Comparison of ENCODE assay signal across 25 cellular contexts in genomic region chr1:79271759-79272158, GRCh38.
"Had no signal": no experiment of that assay in that cellular context is flagged by ENCODE, and none has a peak within 500 bp of the region (broad histone marks: within the 10 kb centered on the region; RNA-seq: fewer than 3 reads in every experiment).

No MANE protein-coding gene starts in this region.

- H3K9me3 ChIP-seq: ovary, right lobe of liver, thoracic aorta, thyroid gland, upper lobe of left lung, vagina had no signal

- H2AFZ ChIP-seq: neural progenitor cell, parathyroid adenoma had no signal

- H3K27me3 ChIP-seq: neural progenitor cell, ovary, right lobe of liver, sigmoid colon, stomach, thyroid gland, tibial nerve, upper lobe of left lung, vagina had no signal

- H3K27ac ChIP-seq: neural progenitor cell, ovary, parathyroid adenoma, psoas muscle, right lobe of liver, sigmoid colon, stomach, thoracic aorta, thyroid gland, tibial nerve, upper lobe of left lung, vagina had no signal

- FAIRE-seq: small intestine, urothelium cell line had no signal

- H3K4me2 ChIP-seq: neural progenitor cell had no signal

- DNase-seq: occipital lobe; ovary; posterior cingulate gyrus; psoas muscle; right lobe of liver; sigmoid colon; small intestine; stimulated activated CD4-positive, alpha-beta T cell treated with anti-CD3 and anti-CD28 coated beads, Interleukin-15, amount 100 ng/mL, for 24 hours; stimulated activated CD4-positive, alpha-beta T cell treated with anti-CD3 and anti-CD28 coated beads, Interleukin-2, amount 100 ng/mL, for 24 hours; stimulated activated CD4-positive, alpha-beta T cell treated with anti-CD3 and anti-CD28 coated beads, Interleukin-2, amount 100 ng/mL, for 48 hours; stimulated activated CD4-positive, alpha-beta T cell treated with anti-CD3 and anti-CD28 coated beads, Interleukin-4, amount 100 ng/mL, for 24 hours; stimulated activated naive B cell treated with anti-CD40 and anti-IgM and Interleukin-4, amounts not matched to agents 10 μg/mL and 1 μg/mL and 100 μg/mL, for 72 hours; stimulated activated naive CD4-positive, alpha-beta T cell treated with Interleukin-2 at 50 U/mL for 16 hours; stomach; thyroid gland; trophoblast cell; upper lobe of left lung had no signal

- H3K4me3 ChIP-seq: neural progenitor cell, ovary, psoas muscle, right lobe of liver, sigmoid colon, stomach, thoracic aorta, thyroid gland, tibial nerve, upper lobe of left lung, vagina had no signal

- H3K9ac ChIP-seq: neural progenitor cell, parathyroid adenoma had no signal

- ATAC-seq: psoas muscle; right cardiac atrium; stimulated activated effector memory CD8-positive, alpha-beta T cell treated with anti-CD3 and anti-CD28 coated beads, Interleukin-12 subunit alpha, Interleukin-12 subunit beta, amount 100 ng/mL, for 72 hours; stimulated activated naive B cell treated with anti-CD40 and anti-IgM and Interleukin-4, amounts not matched to agents 10 μg/mL and 1 μg/mL and 100 μg/mL, for 72 hours had no signal

- H3K4me1 ChIP-seq: neural progenitor cell, parathyroid adenoma, psoas muscle, right lobe of liver, sigmoid colon, stomach, thyroid gland, tibial nerve, upper lobe of left lung, vagina had no signal

- H3K36me3 ChIP-seq: neural progenitor cell, ovary, right lobe of liver, sigmoid colon, stomach, thoracic aorta, thyroid gland, tibial nerve, upper lobe of left lung, vagina had no signal

- H3K79me2 ChIP-seq: parathyroid adenoma had no signal
